Comparison of ENCODE assay signal across 28 cellular contexts in genomic region chrY:8011515-8011914, GRCh38.
"Had no signal": no experiment of that assay in that cellular context is flagged by ENCODE, and none has a peak within 500 bp of the region (broad histone marks: within the 10 kb centered on the region; RNA-seq: fewer than 3 reads in every experiment).

No MANE protein-coding gene starts in this region.

- ATAC-seq: effector memory CD8-positive, alpha-beta T cell; esophagus mucosa; gastroesophageal sphincter; heart left ventricle; left colon; left ventricle myocardium superior; lower lobe of right lung; mucosa of descending colon had no signal

- H3K36me3 ChIP-seq: colonic mucosa, esophagus squamous epithelium, gastroesophageal sphincter, heart left ventricle, lower lobe of right lung had no signal

- H3K4me1 Mint-ChIP-seq: endodermal cell; immature natural killer cell; mesothelial cell of epicardium; naive B cell; naive thymus-derived CD8-positive, alpha-beta T cell had no signal

- DNase-seq: colonic mucosa; cortex of kidney; effector CD8-positive, alpha-beta T cell; effector memory CD8-positive, alpha-beta T cell; endodermal cell; erythroblast; esophagus squamous epithelium; foreskin fibroblast; heart left ventricle; hypothalamus; immature natural killer cell; islet precursor cell; kidney; kidney glomerular epithelial cell; left colon; left ventricle myocardium superior; lower lobe of right lung; mesenchymal stem cell; mucosa of descending colon; naive B cell; naive thymus-derived CD8-positive, alpha-beta T cell had no signal

- H3K9me3 Mint-ChIP-seq: dendritic cell treated with granulocyte-macrophage colony-stimulating factor and Interleukin-4, amounts not matched to agents 40 ng/mL and 50 ng/mL, for 4 days; effector memory CD8-positive, alpha-beta T cell; endodermal cell; immature natural killer cell; mesothelial cell of epicardium; naive B cell had no signal

- H3K4me1 ChIP-seq: colonic mucosa, esophagus squamous epithelium, gastroesophageal sphincter, heart left ventricle, lower lobe of right lung had no signal

- H3K36me3 Mint-ChIP-seq: immature natural killer cell; mesothelial cell of epicardium; naive B cell; naive thymus-derived CD8-positive, alpha-beta T cell had no signal

- H3K27me3 Mint-ChIP-seq: dendritic cell treated with granulocyte-macrophage colony-stimulating factor and Interleukin-4, amounts not matched to agents 40 ng/mL and 50 ng/mL, for 4 days; effector memory CD8-positive, alpha-beta T cell; naive B cell; naive thymus-derived CD8-positive, alpha-beta T cell had no signal

- H3K9me3 ChIP-seq: colonic mucosa, esophagus squamous epithelium, gastroesophageal sphincter, heart left ventricle, lower lobe of right lung, mucosa of descending colon had no signal

- H3K27me3 ChIP-seq: colonic mucosa, esophagus squamous epithelium, gastroesophageal sphincter, heart left ventricle, hepatocyte had no signal

- FAIRE-seq: endometrium, frontal cortex, kidney had no signal

- H3K27ac ChIP-seq: colonic mucosa, esophagus squamous epithelium, gastroesophageal sphincter, heart left ventricle, hepatocyte, lower lobe of right lung had no signal

- H3K4me3 ChIP-seq: colonic mucosa, esophagus squamous epithelium, gastroesophageal sphincter, heart left ventricle, hepatocyte, lower lobe of right lung, mucosa of descending colon had no signal

- H3K4me3 Mint-ChIP-seq: dendritic cell treated with granulocyte-macrophage colony-stimulating factor and Interleukin-4, amounts not matched to agents 40 ng/mL and 50 ng/mL, for 4 days; effector memory CD8-positive, alpha-beta T cell; endodermal cell; immature natural killer cell; mesothelial cell of epicardium; naive B cell; naive thymus-derived CD8-positive, alpha-beta T cell had no signal

- H3K27ac Mint-ChIP-seq: dendritic cell treated with granulocyte-macrophage colony-stimulating factor and Interleukin-4, amounts not matched to agents 40 ng/mL and 50 ng/mL, for 4 days; effector memory CD8-positive, alpha-beta T cell; endodermal cell; immature natural killer cell; mesothelial cell of epicardium; naive B cell; naive thymus-derived CD8-positive, alpha-beta T cell had no signal
